ENCODE assay signal across 1 cellular context in the genomic region with DNA sequence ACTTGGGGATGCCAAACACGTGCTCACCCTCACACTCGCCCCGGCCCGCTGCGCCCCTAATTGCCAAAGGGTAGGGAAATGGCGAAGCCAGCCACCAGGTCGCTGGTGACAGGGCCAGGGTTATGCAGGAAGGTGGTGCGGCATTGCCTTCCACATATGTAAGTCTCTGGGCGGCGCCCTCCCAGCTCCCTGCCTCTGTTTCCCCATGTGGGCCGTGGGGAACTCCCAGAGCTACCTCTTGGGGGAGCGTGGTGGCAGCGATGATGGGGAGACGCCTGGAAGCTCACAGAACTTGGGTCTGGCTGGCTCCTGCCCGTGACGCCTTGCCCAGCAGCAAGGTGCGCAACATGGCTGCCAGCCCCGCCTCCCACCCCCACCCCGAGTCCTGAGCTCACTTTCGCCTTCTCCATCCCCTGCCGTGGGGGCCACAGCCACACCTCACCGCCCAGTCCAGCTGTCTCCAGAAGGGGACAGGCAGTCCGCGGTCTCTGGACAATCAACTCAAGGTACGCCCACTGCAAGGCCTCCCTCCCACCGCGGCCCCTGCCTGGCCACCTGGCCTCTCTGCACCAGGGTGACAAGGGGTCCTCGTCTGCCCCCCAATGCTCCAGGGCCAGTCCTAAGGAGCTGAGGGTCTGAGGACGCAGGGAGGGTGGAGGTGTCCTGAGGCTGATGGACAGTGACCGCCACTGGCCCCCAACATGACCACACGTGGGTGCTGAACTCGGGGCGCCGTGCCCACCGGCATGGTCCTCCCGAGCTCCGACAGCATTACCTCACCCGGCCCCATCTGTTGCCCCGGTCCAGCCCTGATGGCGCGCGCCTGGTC.
TF ChIP-seq lines count a peak whose summit lies in the region.

No MANE protein-coding gene starts in this region.

TF ChIP-seq in HepG2, 621 proteins besides CTCF, POLR2A, EP300 and RAD21:
- no peak for TF ChIP-seq TOE1 (CRISPR knock-in tag; IDR thresholded peaks at IDR 0.05)
- TF ChIP-seq AGO1 (IDR thresholded peaks at IDR 0.05; ENCODE audit: low read depth, low read length, poor library complexity, severe bottlenecking): peak; percentile 77
- no peak for TF ChIP-seq ZNF614 (CRISPR knock-in tag; IDR thresholded peaks at IDR 0.05; ENCODE audit: borderline replicate concordance)
- 0 out of 2 replicates have a peak, but pooled peaks have one; percentile 43 for TF ChIP-seq ZNF550 (CRISPR knock-in tag; IDR thresholded peaks at IDR 0.05; ENCODE audit: borderline replicate concordance)
- no peak for TF ChIP-seq NONO (IDR thresholded peaks at IDR 0.05)
- 0 out of 2 replicates have a peak, but pooled peaks have one; percentile 23 for TF ChIP-seq NONO (CRISPR knock-in tag; conservative IDR thresholded peaks at IDR 0.05)
- 0 out of 2 replicates have a peak, but pooled peaks have one; percentile 77 for TF ChIP-seq AKAP8 (CRISPR knock-in tag; IDR thresholded peaks at IDR 0.05)
- TF ChIP-seq FLYWCH1 (CRISPR knock-in tag; IDR thresholded peaks at IDR 0.05): no peak
- no peak for TF ChIP-seq WIZ (CRISPR knock-in tag; IDR thresholded peaks at IDR 0.05)
- no peak for TF ChIP-seq PHF20 (CRISPR knock-in tag; IDR thresholded peaks at IDR 0.05)
- peak; percentile 44 for TF ChIP-seq AGO2 (optimal IDR thresholded peaks at IDR 0.05; ENCODE audit: low read depth, low read length)
- peak; percentile 12; the same call in 1 of the 2 replicates for TF ChIP-seq POLR2G (IDR thresholded peaks at IDR 0.05; ENCODE audit: low read depth, low read length)
- 0 out of 2 replicates have a peak, but pooled peaks have one; percentile 27 for TF ChIP-seq CENPT (CRISPR knock-in tag; IDR thresholded peaks at IDR 0.05; ENCODE audit: low read depth)
